Comparison of ENCODE assay signal across 24 cellular contexts in genomic region chr15:58233341-58233740, GRCh38.
DNase-seq lines count a peak whose midpoint lies in the region; FAIRE-seq and TF ChIP-seq lines count a peak whose summit lies in the region.
"Had no signal": no experiment of that assay in that cellular context is flagged by ENCODE, and none has a peak within 500 bp of the region (broad histone marks: within the 10 kb centered on the region; RNA-seq: fewer than 3 reads in every experiment).

No MANE protein-coding gene starts in this region.

- H3K4me1 Mint-ChIP-seq in activated CD4-positive, alpha-beta memory T cell treated with anti-CD3 and anti-CD28 coated beads, Interleukin-2, amount 10 ng/mL, durations not matched to agents 7 days and 5 days, result peaks cover 10% of the 10 kb centered on the region

- H3K27me3 ChIP-seq in bronchial epithelial cell (ENCODE audit: control insufficient read depth, insufficient read depth, low read length), result no peaks in the 10 kb centered on the region
- H3K27me3 ChIP-seq: BLaER1, MG63 had no signal

- no peak overlapping the region for H3K27ac Mint-ChIP-seq in activated CD4-positive, alpha-beta memory T cell treated with anti-CD3 and anti-CD28 coated beads, Interleukin-2, amount 10 ng/mL, durations not matched to agents 7 days and 5 days
- H3K27ac Mint-ChIP-seq: CD4-positive, alpha-beta T cell; GM23338; H9; HFFc6 had no signal

- H3K36me3 ChIP-seq in bronchial epithelial cell (ENCODE audit: control insufficient read depth, insufficient read depth, low read length), result no peaks in the 10 kb centered on the region
- H3K36me3 ChIP-seq: BLaER1, MG63 had no signal

- no peak overlapping the region for H3K4me3 ChIP-seq in bronchial epithelial cell (ENCODE audit: low read depth, low read length)
- H3K4me3 ChIP-seq: BLaER1, GM23338, MG63 had no signal

- no peaks in the 10 kb centered on the region for H3K36me3 Mint-ChIP-seq in activated CD4-positive, alpha-beta memory T cell treated with anti-CD3 and anti-CD28 coated beads, Interleukin-2, amount 10 ng/mL, durations not matched to agents 7 days and 5 days (ENCODE audit: low read depth)

- no peaks in the 10 kb centered on the region for H3K9me3 Mint-ChIP-seq in activated CD4-positive, alpha-beta memory T cell treated with anti-CD3 and anti-CD28 coated beads, Interleukin-2, amount 10 ng/mL, durations not matched to agents 7 days and 5 days
- H3K9me3 Mint-ChIP-seq: CD4-positive, alpha-beta T cell; HFFc6 had no signal

- CTCF ChIA-PET in activated CD4-positive, alpha-beta memory T cell treated with anti-CD3 and anti-CD28 coated beads, Interleukin-2, amount 10 ng/mL, durations not matched to agents 7 days and 5 days (lab: Charles Lee), result no interaction called here

- no peak overlapping the region for H3K4me3 Mint-ChIP-seq in activated CD4-positive, alpha-beta memory T cell treated with anti-CD3 and anti-CD28 coated beads, Interleukin-2, amount 10 ng/mL, durations not matched to agents 7 days and 5 days
- H3K4me3 Mint-ChIP-seq: CD4-positive, alpha-beta T cell; GM23338; H9; HFFc6 had no signal

- POLR2A ChIA-PET in activated CD4-positive, alpha-beta memory T cell treated with anti-CD3 and anti-CD28 coated beads, Interleukin-2, amount 10 ng/mL, durations not matched to agents 7 days and 5 days (lab: Charles Lee), result no interaction called here

- DNase-seq in NCI-H82 (lab: John Stamatoyannopoulos, UW), result peak; percentile 36
- DNase-seq in NCI-H82 treated with DMSO at 0.1 percent for 48 hours (lab: John Stamatoyannopoulos, UW; ENCODE audit: unreplicated experiment), result no peak
- DNase-seq in bronchial epithelial cell (ENCODE audit: low read depth), result peak; percentile 33
- peak; percentile 64 for DNase-seq in kidney tubule cell (ENCODE audit: low spot score)
- no peak for DNase-seq in activated CD8-positive, alpha-beta memory T cell treated with anti-CD3 and anti-CD28 coated beads, Interleukin-2, amount 50 U/mL, for 48 hours
- DNase-seq in NCI-H2107 (lab: John Stamatoyannopoulos, UW), result no peak
- no peak for DNase-seq in activated CD4-positive, alpha-beta memory T cell treated with anti-CD3 and anti-CD28 coated beads, Interleukin-2, amount 10 ng/mL, durations not matched to agents 7 days and 5 days
- DNase-seq: ACHN; CD4-positive, alpha-beta T cell; H9; HFFc6; KG1; MG63; NCI-H1105 treated with DMSO at 0.1 percent for 48 hours; NCI-H146; NCI-H1930; NCI-H446; NCI-H524 treated with DMSO at 0.1 percent for 48 hours; NCI-H774; SHP77 treated with DMSO at 0.1 percent for 48 hours had no signal

- peaks cover 26% of the 10 kb centered on the region for H3K27me3 Mint-ChIP-seq in activated CD4-positive, alpha-beta memory T cell treated with anti-CD3 and anti-CD28 coated beads, Interleukin-2, amount 10 ng/mL, durations not matched to agents 7 days and 5 days
- H3K27me3 Mint-ChIP-seq: CD4-positive, alpha-beta T cell had no signal

- no peak for FAIRE-seq in bronchial epithelial cell (lab: Jason Lieb, UNC)
- FAIRE-seq: D721Med, GM18507 had no signal

- TF ChIP-seq CTCF in bronchial epithelial cell (IDR thresholded peaks at IDR 0.05; ENCODE audit: insufficient read depth, low read length, severe bottlenecking), result no peak

Comparison
In these comparisons a context has a peak if more than half of its experiments do, and no peak if none do; other contexts are left out.
1. DNase-seq: peak in NCI-H82 (single experiment), bronchial epithelial cell (single experiment) and kidney tubule cell (single experiment); none in NCI-H82 treated with DMSO at 0.1 percent for 48 hours (single experiment), activated CD8-positive, alpha-beta memory T cell treated with anti-CD3 and anti-CD28 coated beads, Interleukin-2, amount 50 U/mL, for 48 hours (single experiment), NCI-H2107 (single experiment) and activated CD4-positive, alpha-beta memory T cell treated with anti-CD3 and anti-CD28 coated beads, Interleukin-2, amount 10 ng/mL, durations not matched to agents 7 days and 5 days (single experiment).